1 cellular context compared by ENCODE assay signal in the genomic region with DNA sequence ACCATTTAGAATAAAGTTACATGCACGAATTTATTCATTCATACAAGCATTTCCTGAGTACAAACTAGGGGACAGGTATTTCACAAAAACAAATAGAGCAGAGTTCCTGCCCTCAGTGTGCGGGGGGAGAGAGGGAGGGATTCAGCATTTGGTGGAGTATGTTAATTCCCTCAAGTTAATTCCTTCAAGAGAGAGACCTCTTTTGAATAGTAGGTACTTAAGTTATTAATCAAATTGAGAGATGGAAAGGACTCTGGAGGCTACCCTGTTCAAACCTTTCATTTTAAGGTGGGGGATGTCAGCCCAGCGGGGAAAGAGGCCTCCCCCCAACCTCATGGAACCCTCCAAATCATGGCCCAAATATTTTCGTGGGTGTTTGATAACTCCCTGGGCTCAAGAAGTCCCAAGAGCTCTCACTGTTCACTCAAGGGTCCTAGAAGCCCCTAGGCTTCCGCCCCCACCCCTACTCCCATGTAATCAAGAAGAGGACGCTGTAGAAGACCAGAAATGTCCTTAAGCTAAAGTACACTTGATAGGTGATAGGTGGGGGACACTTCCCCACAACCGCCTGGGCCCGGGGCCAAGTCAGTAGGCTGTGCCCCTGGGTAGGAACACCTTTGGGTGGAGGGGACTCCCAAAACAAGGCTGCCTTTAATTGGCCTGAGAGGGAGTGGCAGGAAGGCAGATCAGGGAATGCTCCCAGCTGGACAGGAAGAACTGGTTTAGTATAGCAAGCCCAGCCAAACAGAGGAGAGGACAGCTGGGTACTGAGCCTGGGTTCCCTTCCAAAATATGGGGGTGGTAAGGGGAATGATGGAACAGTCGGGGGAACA.
TF ChIP-seq lines count a peak whose summit lies in the region.

No MANE protein-coding gene starts in this region.

TF ChIP-seq in HepG2, 621 proteins besides CTCF, POLR2A, EP300 and RAD21 (continued from another document and continues in another):
- TF ChIP-seq KAT2B (IDR thresholded peaks at IDR 0.05; ENCODE audit: borderline replicate concordance, low read depth, low read length) (no peak), RXRB (CRISPR knock-in tag; IDR thresholded peaks at IDR 0.05; ENCODE audit: borderline replicate concordance) (peak; percentile 66; the same call in 1 of the 2 replicates), ZNF788 (CRISPR knock-in tag; IDR thresholded peaks at IDR 0.05; ENCODE audit: borderline replicate concordance) (no peak), AKAP8 (CRISPR knock-in tag; IDR thresholded peaks at IDR 0.05) (no peak), ZNF317 (CRISPR knock-in tag; IDR thresholded peaks at IDR 0.05) (peak; percentile 51), MAFK (conservative IDR thresholded peaks at IDR 0.05 in 1 of 2, IDR thresholded peaks at IDR 0.05 in 1 of 2; ENCODE audit: low read length in 2 of 2) (no peak), ZNF607 (CRISPR knock-in tag; IDR thresholded peaks at IDR 0.05; ENCODE audit: borderline replicate concordance) (0 out of 2 replicates have a peak, but pooled peaks have one; percentile 54), TEAD2 (CRISPR knock-in tag; IDR thresholded peaks at IDR 0.05) (no peak), TRIM24 (CRISPR knock-in tag; IDR thresholded peaks at IDR 0.05) (no peak), ZNF775 (CRISPR knock-in tag; IDR thresholded peaks at IDR 0.05; ENCODE audit: borderline replicate concordance) (no peak), ZNF570 (CRISPR knock-in tag; IDR thresholded peaks at IDR 0.05; ENCODE audit: borderline replicate concordance) (no peak), FOXK1 (CRISPR knock-in tag; IDR thresholded peaks at IDR 0.05; ENCODE audit: borderline replicate concordance, low read depth) (peak; percentile 32; the same call in 1 of the 2 replicates), FOXP1 (IDR thresholded peaks at IDR 0.05) (no peak), FOXP1 (CRISPR knock-in tag; IDR thresholded peaks at IDR 0.05) (peak; percentile 43; the same call in 1 of the 2 replicates), BRD4 (CRISPR knock-in tag; IDR thresholded peaks at IDR 0.05) (no peak), SMARCE1 (IDR thresholded peaks at IDR 0.05; ENCODE audit: borderline replicate concordance) (no peak), ZNF253 (CRISPR knock-in tag; IDR thresholded peaks at IDR 0.05; ENCODE audit: borderline replicate concordance) (peak; percentile 41; the same call in 1 of the 2 replicates), FIP1L1 (IDR thresholded peaks at IDR 0.05; ENCODE audit: borderline replicate concordance, insufficient read depth, low read depth, low read length) (no peak), ONECUT2 (CRISPR knock-in tag; IDR thresholded peaks at IDR 0.05) (no peak), MIER2 (CRISPR knock-in tag; IDR thresholded peaks at IDR 0.05) (no peak), HNF4A (CRISPR knock-in tag; IDR thresholded peaks at IDR 0.05) (peak; percentile 46; the same call in 1 of the 2 replicates), HMG20A (CRISPR knock-in tag; IDR thresholded peaks at IDR 0.05; ENCODE audit: borderline replicate concordance) (no peak; the same call in 1 of the 2 replicates), ZNF619 (CRISPR knock-in tag; IDR thresholded peaks at IDR 0.05) (0 out of 2 replicates have a peak, but pooled peaks have one; percentile 34), SRSF4 (IDR thresholded peaks at IDR 0.05; ENCODE audit: low read depth, low read length, poor library complexity, severe bottlenecking) (no peak), ZNF430 (CRISPR knock-in tag; IDR thresholded peaks at IDR 0.05) (peak; percentile 63; the same call in 1 of the 2 replicates), IRX3 (CRISPR knock-in tag; IDR thresholded peaks at IDR 0.05; ENCODE audit: borderline replicate concordance, low read depth) (no peak), ZNF75D (CRISPR knock-in tag; IDR thresholded peaks at IDR 0.05; ENCODE audit: borderline replicate concordance) (no peak), ZNF354B (CRISPR knock-in tag; IDR thresholded peaks at IDR 0.05) (no peak), NFATC3 (CRISPR knock-in tag; IDR thresholded peaks at IDR 0.05) (no peak), ADNP (CRISPR knock-in tag; IDR thresholded peaks at IDR 0.05) (no peak), GMEB1 (CRISPR knock-in tag; IDR thresholded peaks at IDR 0.05; ENCODE audit: borderline replicate concordance) (no peak), ZNF350 (CRISPR knock-in tag; IDR thresholded peaks at IDR 0.05; ENCODE audit: borderline replicate concordance, low read depth) (no peak), SNAPC5 (CRISPR knock-in tag; IDR thresholded peaks at IDR 0.05; ENCODE audit: borderline replicate concordance) (no peak), HMG20B (CRISPR knock-in tag; conservative IDR thresholded peaks at IDR 0.05) (no peak), NBN (conservative IDR thresholded peaks at IDR 0.05) (no peak), ZNF432 (CRISPR knock-in tag; IDR thresholded peaks at IDR 0.05; ENCODE audit: borderline replicate concordance) (no peak), ZNF44 (CRISPR knock-in tag; IDR thresholded peaks at IDR 0.05) (no peak), ZNF569 (CRISPR knock-in tag; IDR thresholded peaks at IDR 0.05; ENCODE audit: borderline replicate concordance) (no peak), GTF3A (CRISPR knock-in tag; conservative IDR thresholded peaks at IDR 0.05) (no peak), ZBTB21 (CRISPR knock-in tag; IDR thresholded peaks at IDR 0.05) (no peak), HOXD1 (CRISPR knock-in tag; IDR thresholded peaks at IDR 0.05) (no peak), POLR2AphosphoS5 (IDR thresholded peaks at IDR 0.05; ENCODE audit: low read depth, low read length) (no peak), KDM1A (CRISPR knock-in tag; IDR thresholded peaks at IDR 0.05) (no peak), JARID2 (CRISPR knock-in tag; IDR thresholded peaks at IDR 0.05; ENCODE audit: insufficient replicate concordance) (no peak), ZNF781 (CRISPR knock-in tag; IDR thresholded peaks at IDR 0.05; ENCODE audit: borderline replicate concordance, not compliant biosample characterization) (no peak), CBX2 (IDR thresholded peaks at IDR 0.05; ENCODE audit: low read depth, low read length) (no peak), CBX2 (CRISPR knock-in tag; IDR thresholded peaks at IDR 0.05; ENCODE audit: low read depth) (no peak), RBM22 (optimal IDR thresholded peaks at IDR 0.05; ENCODE audit: low read length) (no peak)
- TF ChIP-seq, protein P1, sequence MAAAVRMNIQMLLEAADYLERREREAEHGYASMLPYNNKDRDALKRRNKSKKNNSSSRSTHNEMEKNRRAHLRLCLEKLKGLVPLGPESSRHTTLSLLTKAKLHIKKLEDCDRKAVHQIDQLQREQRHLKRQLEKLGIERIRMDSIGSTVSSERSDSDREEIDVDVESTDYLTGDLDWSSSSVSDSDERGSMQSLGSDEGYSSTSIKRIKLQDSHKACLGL (CRISPR knock-in tag; IDR thresholded peaks at IDR 0.05): no peak
- TF ChIP-seq, protein P2, sequence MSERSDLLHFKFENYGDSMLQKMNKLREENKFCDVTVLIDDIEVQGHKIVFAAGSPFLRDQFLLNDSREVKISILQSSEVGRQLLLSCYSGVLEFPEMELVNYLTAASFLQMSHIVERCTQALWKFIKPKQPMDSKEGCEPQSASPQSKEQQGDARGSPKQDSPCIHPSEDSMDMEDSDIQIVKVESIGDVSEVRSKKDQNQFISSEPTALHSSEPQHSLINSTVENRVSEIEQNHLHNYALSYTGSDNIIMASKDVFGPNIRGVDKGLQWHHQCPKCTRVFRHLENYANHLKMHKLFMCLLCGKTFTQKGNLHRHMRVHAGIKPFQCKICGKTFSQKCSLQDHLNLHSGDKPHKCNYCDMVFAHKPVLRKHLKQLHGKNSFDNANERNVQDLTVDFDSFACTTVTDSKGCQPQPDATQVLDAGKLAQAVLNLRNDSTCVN (CRISPR knock-in tag; IDR thresholded peaks at IDR 0.05; ENCODE audit: borderline replicate concordance): no peak
- TF ChIP-seq, protein P3, sequence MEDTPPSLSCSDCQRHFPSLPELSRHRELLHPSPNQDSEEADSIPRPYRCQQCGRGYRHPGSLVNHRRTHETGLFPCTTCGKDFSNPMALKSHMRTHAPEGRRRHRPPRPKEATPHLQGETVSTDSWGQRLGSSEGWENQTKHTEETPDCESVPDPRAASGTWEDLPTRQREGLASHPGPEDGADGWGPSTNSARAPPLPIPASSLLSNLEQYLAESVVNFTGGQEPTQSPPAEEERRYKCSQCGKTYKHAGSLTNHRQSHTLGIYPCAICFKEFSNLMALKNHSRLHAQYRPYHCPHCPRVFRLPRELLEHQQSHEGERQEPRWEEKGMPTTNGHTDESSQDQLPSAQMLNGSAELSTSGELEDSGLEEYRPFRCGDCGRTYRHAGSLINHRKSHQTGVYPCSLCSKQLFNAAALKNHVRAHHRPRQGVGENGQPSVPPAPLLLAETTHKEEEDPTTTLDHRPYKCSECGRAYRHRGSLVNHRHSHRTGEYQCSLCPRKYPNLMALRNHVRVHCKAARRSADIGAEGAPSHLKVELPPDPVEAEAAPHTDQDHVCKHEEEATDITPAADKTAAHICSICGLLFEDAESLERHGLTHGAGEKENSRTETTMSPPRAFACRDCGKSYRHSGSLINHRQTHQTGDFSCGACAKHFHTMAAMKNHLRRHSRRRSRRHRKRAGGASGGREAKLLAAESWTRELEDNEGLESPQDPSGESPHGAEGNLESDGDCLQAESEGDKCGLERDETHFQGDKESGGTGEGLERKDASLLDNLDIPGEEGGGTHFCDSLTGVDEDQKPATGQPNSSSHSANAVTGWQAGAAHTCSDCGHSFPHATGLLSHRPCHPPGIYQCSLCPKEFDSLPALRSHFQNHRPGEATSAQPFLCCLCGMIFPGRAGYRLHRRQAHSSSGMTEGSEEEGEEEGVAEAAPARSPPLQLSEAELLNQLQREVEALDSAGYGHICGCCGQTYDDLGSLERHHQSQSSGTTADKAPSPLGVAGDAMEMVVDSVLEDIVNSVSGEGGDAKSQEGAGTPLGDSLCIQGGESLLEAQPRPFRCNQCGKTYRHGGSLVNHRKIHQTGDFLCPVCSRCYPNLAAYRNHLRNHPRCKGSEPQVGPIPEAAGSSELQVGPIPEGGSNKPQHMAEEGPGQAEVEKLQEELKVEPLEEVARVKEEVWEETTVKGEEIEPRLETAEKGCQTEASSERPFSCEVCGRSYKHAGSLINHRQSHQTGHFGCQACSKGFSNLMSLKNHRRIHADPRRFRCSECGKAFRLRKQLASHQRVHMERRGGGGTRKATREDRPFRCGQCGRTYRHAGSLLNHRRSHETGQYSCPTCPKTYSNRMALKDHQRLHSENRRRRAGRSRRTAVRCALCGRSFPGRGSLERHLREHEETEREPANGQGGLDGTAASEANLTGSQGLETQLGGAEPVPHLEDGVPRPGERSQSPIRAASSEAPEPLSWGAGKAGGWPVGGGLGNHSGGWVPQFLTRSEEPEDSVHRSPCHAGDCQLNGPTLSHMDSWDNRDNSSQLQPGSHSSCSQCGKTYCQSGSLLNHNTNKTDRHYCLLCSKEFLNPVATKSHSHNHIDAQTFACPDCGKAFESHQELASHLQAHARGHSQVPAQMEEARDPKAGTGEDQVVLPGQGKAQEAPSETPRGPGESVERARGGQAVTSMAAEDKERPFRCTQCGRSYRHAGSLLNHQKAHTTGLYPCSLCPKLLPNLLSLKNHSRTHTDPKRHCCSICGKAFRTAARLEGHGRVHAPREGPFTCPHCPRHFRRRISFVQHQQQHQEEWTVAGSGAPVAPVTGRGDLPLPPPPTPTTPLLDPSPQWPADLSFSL (CRISPR knock-in tag; IDR thresholded peaks at IDR 0.05): no peak
- TF ChIP-seq, protein P4, sequence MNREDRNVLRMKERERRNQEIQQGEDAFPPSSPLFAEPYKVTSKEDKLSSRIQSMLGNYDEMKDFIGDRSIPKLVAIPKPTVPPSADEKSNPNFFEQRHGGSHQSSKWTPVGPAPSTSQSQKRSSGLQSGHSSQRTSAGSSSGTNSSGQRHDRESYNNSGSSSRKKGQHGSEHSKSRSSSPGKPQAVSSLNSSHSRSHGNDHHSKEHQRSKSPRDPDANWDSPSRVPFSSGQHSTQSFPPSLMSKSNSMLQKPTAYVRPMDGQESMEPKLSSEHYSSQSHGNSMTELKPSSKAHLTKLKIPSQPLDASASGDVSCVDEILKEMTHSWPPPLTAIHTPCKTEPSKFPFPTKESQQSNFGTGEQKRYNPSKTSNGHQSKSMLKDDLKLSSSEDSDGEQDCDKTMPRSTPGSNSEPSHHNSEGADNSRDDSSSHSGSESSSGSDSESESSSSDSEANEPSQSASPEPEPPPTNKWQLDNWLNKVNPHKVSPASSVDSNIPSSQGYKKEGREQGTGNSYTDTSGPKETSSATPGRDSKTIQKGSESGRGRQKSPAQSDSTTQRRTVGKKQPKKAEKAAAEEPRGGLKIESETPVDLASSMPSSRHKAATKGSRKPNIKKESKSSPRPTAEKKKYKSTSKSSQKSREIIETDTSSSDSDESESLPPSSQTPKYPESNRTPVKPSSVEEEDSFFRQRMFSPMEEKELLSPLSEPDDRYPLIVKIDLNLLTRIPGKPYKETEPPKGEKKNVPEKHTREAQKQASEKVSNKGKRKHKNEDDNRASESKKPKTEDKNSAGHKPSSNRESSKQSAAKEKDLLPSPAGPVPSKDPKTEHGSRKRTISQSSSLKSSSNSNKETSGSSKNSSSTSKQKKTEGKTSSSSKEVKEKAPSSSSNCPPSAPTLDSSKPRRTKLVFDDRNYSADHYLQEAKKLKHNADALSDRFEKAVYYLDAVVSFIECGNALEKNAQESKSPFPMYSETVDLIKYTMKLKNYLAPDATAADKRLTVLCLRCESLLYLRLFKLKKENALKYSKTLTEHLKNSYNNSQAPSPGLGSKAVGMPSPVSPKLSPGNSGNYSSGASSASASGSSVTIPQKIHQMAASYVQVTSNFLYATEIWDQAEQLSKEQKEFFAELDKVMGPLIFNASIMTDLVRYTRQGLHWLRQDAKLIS (CRISPR knock-in tag; IDR thresholded peaks at IDR 0.05): no peak
- TF ChIP-seq, protein P5, sequence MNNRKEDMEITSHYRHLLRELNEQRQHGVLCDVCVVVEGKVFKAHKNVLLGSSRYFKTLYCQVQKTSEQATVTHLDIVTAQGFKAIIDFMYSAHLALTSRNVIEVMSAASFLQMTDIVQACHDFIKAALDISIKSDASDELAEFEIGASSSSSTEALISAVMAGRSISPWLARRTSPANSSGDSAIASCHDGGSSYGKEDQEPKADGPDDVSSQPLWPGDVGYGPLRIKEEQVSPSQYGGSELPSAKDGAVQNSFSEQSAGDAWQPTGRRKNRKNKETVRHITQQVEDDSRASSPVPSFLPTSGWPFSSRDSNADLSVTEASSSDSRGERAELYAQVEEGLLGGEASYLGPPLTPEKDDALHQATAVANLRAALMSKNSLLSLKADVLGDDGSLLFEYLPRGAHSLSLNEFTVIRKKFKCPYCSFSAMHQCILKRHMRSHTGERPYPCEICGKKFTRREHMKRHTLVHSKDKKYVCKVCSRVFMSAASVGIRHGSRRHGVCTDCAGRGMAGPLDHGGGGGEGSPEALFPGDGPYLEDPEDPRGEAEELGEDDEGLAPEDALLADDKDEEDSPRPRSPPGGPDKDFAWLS (CRISPR knock-in tag; IDR thresholded peaks at IDR 0.05; ENCODE audit: borderline replicate concordance): no peak
